Comparison of ENCODE assay signal across 8 cellular contexts in the genomic region with DNA sequence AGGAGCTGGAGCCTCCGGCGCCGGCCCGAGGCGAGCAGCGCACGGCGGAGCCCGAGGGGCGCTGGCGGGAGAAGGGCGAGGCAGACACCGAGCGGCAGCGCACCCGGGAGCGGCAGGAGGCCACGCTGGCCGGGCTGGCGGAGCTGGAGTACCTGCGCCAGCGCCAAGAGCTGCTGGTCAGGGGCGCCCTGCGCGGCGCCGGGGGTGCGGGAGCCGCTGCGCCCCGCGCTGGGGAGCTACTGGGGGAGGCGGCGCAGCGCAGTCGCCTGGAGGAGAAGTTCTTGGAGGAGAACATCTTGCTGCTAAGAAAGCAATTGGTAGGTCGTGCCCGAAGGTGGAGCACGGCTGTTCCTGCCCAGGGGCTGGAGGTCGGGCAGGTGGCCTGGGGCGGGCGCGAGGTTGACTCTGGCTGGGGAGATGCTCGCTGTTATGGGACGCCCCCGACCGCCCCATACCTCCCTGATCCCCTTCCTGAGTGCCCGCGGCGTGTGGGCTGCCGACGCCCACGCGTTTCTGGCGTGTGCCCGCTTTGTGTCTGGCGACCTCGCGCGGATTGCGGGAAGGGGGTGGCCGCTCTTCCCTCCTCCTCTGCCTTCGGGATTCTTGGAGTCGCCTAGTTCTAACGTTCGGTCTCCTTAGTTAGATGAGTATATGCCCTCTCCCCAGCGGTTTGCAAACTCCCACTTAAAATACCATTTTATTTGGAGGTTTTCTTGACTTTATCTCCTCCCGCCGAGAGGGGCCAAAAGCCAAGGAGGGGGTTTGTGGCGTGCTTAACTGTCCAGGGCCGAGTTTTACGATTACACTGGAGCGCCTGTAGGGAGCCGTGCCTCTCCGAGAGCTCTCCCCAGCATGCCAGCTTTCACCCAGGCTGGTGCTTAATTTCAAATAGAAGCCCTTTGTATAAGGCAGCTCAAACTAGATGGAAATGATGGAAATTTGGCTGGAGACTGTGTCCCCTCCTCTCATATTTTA. TPM values are rescaled to one million over a fixed set of nuclear protein-coding genes. Genes with fewer than 3 reads are reported as not detected.
A peak's percentile ranks its signal among the peaks of the same experiment; 100 is the strongest.
DNase-seq lines count a peak whose midpoint lies in the region; ATAC-seq and TF ChIP-seq lines count a peak whose summit lies in the region.

No MANE protein-coding gene starts in this region.

- H3K4me1 ChIP-seq in HUES64 (ENCODE audit: insufficient read depth, low read length), result peaks cover 51% of the 10 kb centered on the region
- H3K4me1 ChIP-seq in neutrophil (ENCODE audit: control insufficient read depth in 1 of 2, insufficient read depth in 1 of 2, low read depth in 1 of 2, low read length in 1 of 2), result peaks cover 13 to 21% of the 10 kb centered on the region in 2 experiments

- H3K9ac ChIP-seq in HUES64 (ENCODE audit: low read depth, low read length), result peak overlapping the region; percentile 69

- TF ChIP-seq CTCF in GM06990 (IDR thresholded peaks at IDR 0.05; ENCODE audit: insufficient read depth, low read length, poor library complexity, severe bottlenecking) (no peak), neutrophil (IDR thresholded peaks at IDR 0.05) (no peak)

- H3K27me3 ChIP-seq in GM06990 (replicated peaks; ENCODE audit: control insufficient read depth, insufficient read depth, low read length) (no peaks in the 10 kb centered on the region), HUES64 (ENCODE audit: insufficient read depth, low read length) (peaks cover 43% of the 10 kb centered on the region), neutrophil (peaks cover 64% of the 10 kb centered on the region)

- ATAC-seq in GM21515 (IDR thresholded peaks at IDR 0.05; ENCODE audit: unreplicated experiment), result peak; percentile 26

- H3K27ac ChIP-seq in HUES64 (ENCODE audit: low read depth, low read length) (no peak overlapping the region), neutrophil (no peak overlapping the region)

- DNase-seq in GM06990 (ENCODE audit: extremely low read depth, insufficient read length) (peak; percentile 44), activated T-cell treated with anti-CD3 and anti-CD28 coated beads for 48 hours (ENCODE audit: low read depth) (peak; percentile 23), foreskin melanocyte (peak; percentile 40), HPDE6-E6E7 (ENCODE audit: extremely low spot score) (no peak), GDM1 (lab: John Stamatoyannopoulos, UW) (no peak)

- WGBS in HUES64, result under 1% methylated on average over 72 of the region's 75 CpGs

- H3K36me3 ChIP-seq in GM06990 (ENCODE audit: control insufficient read depth, insufficient read depth, low read length) (peaks cover 1% of the 10 kb centered on the region; the same call in 1 of the 2 replicates), HUES64 (ENCODE audit: insufficient read depth, low read length) (peaks cover 28% of the 10 kb centered on the region), neutrophil (no peaks in the 10 kb centered on the region)

- no peaks in the 10 kb centered on the region for H3K9me3 ChIP-seq in HUES64 (ENCODE audit: insufficient read depth, low read depth, low read length)
- no peaks in the 10 kb centered on the region for H3K9me3 ChIP-seq in neutrophil

- peak overlapping the region; percentile 72 for H3K4me3 ChIP-seq in GM06990 (replicated peaks; ENCODE audit: low read depth, low read length)
- peak overlapping the region; percentile 68 for H3K4me3 ChIP-seq in HUES64 (ENCODE audit: low read length)
- peak overlapping the region; percentile 57 to 64 for H3K4me3 ChIP-seq in neutrophil (ENCODE audit: low read depth in 1 of 2, low read length in 1 of 2)

RNA-seq across cellular contexts. Expression of a gene that starts 0.8 kb away (rescaled TPM):
- 23.0 TPM for polyA plus RNA-seq in HUES64 (2013, experiment 1 of 2)
- 39.7 TPM for polyA plus RNA-seq in HUES64 (2013, experiment 2 of 2)

Comparison
In these comparisons a context has a peak if more than half of its experiments do, and no peak if none do; other contexts are left out.
1. DNase-seq: peak in GM06990 (single experiment), activated T-cell treated with anti-CD3 and anti-CD28 coated beads for 48 hours (single experiment) and foreskin melanocyte (single experiment); none in HPDE6-E6E7 (single experiment) and GDM1 (single experiment).
2. Peak in every context shown above with its lines, with median percentiles within 50 percentile points of each other: H3K4me3 ChIP-seq.